Comparison of ENCODE assay signal across 8 cellular contexts in the genomic region with DNA sequence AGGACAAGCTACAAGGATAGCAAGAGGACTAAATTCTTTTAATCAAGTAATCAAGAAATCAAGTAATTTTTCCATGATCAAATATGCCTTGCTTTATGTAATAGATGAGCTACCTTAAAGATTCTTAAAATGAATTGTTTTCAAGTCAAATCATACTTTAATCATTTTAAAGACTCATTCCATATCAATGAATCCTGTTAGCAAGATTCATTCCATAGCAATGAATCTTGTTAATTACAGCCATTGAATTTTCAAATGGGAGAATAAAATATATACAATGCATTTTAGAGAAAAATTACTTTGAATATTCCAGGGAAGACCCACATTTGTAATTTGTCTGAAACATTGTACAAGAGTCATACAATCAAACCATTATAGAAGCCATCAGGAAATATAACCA.
"Had no signal": no experiment of that assay in that cellular context is flagged by ENCODE, and none has a peak within 500 bp of the region (broad histone marks: within the 10 kb centered on the region; RNA-seq: fewer than 3 reads in every experiment).

No MANE protein-coding gene starts in this region.

- H3K4me3 ChIP-seq: GM23338 had no signal

- H3K27ac ChIP-seq: HL-60 had no signal

- H2AFZ ChIP-seq: GM23338 had no signal

- H3K4me2 ChIP-seq: GM23338 had no signal

- FAIRE-seq: H1, H54, HepG2 had no signal

- DNase-seq: H9, HCEC 1CT, KBM-7 had no signal
